39 cellular contexts compared by ENCODE assay signal in the genomic region with DNA sequence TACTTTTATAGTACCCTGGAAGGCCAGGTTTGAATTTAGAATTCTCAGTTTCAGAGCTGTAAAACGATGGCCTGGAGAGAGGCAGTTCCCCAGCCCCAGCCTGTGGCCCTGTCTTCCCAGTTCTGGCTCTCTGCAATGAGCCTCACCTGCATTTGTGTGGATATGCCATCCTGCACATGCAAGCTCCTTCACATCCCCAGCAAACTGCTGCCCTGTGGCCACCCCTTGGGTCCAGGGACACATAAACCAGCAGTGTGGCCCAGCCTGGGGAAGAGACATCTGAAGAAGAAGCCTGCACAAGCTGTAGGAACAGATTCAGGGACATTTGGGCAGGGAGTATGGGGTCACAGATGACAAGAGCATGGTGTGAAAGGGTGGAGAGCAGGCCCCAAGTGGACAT.
"Had no signal": no experiment of that assay in that cellular context is flagged by ENCODE, and none has a peak within 500 bp of the region (broad histone marks: within the 10 kb centered on the region; RNA-seq: fewer than 3 reads in every experiment).

No MANE protein-coding gene starts in this region.

- H3K4me3 ChIP-seq: adrenal gland, ascending aorta, body of pancreas, breast epithelium, cardiac muscle cell had no signal

- H3K4me1 Mint-ChIP-seq: activated naive CD4-positive, alpha-beta T cell treated with anti-CD3 and anti-CD28 coated beads, Interleukin-2, amount 10 ng/mL, durations not matched to agents 7 days and 5 days; activated naive CD4-positive, alpha-beta T cell treated with anti-CD3 and anti-CD28 coated beads, Interleukin-2, amount 50 U/mL, for 24 hours; activated naive CD8-positive, alpha-beta T cell treated with anti-CD3 and anti-CD28 coated beads for 36 hours; activated naive CD8-positive, alpha-beta T cell treated with anti-CD3 and anti-CD28 coated beads, Interleukin-2, amount 10 ng/mL, durations not matched to agents 7 days and 5 days; activated naive CD8-positive, alpha-beta T cell treated with anti-CD3 and anti-CD28 coated beads, Interleukin-2, amount 50 U/mL, for 24 hours; activated T-helper 17 cell treated with anti-CD3 and anti-CD28 coated beads, Interleukin-2, amount 50 U/mL, for 72 hours; brain; central memory CD8-positive, alpha-beta T cell had no signal

- H3K4me3 Mint-ChIP-seq: activated naive CD4-positive, alpha-beta T cell treated with anti-CD3 and anti-CD28 coated beads for 36 hours; activated naive CD4-positive, alpha-beta T cell treated with anti-CD3 and anti-CD28 coated beads, Interleukin-2, amount 10 ng/mL, durations not matched to agents 7 days and 5 days; activated naive CD4-positive, alpha-beta T cell treated with anti-CD3 and anti-CD28 coated beads, Interleukin-2, amount 50 U/mL, for 24 hours; activated naive CD8-positive, alpha-beta T cell; activated naive CD8-positive, alpha-beta T cell treated with anti-CD3 and anti-CD28 coated beads for 36 hours; activated naive CD8-positive, alpha-beta T cell treated with anti-CD3 and anti-CD28 coated beads, Interleukin-2, amount 10 ng/mL, durations not matched to agents 7 days and 5 days; activated naive CD8-positive, alpha-beta T cell treated with anti-CD3 and anti-CD28 coated beads, Interleukin-2, amount 50 U/mL, for 24 hours; activated T-cell treated with anti-CD3 and anti-CD28 coated beads, Interleukin-2, amount 50 U/mL, for 24 hours; activated T-cell treated with anti-CD3 and anti-CD28 coated beads, Interleukin-2, amount 50 U/mL, for 4 hours; activated T-cell treated with anti-CD3 and anti-CD28 coated beads, Interleukin-2, amount 50 U/mL, for 72 hours; activated T-helper 1 cell treated with anti-CD3 and anti-CD28 coated beads, Interleukin-12 subunit alpha, Interleukin-12 subunit beta, Interleukin-2, Interleukin-4 antibody, amounts not matched to agents 30 ng/mL and 10 ng/mL and 1 ng/mL, durations not matched to agents 14 hours and 24 hours and 36 hours; activated T-helper 17 cell treated with anti-CD3 and anti-CD28 coated beads, Interleukin-2, amount 50 U/mL, for 72 hours; brain; central memory CD8-positive, alpha-beta T cell had no signal

- H3K36me3 ChIP-seq: adrenal gland, ascending aorta, brain microvascular endothelial cell, breast epithelium, cardiac muscle cell had no signal

- H3K36me3 Mint-ChIP-seq: activated naive CD4-positive, alpha-beta T cell treated with anti-CD3 and anti-CD28 coated beads, Interleukin-2, amount 10 ng/mL, durations not matched to agents 7 days and 5 days; activated naive CD4-positive, alpha-beta T cell treated with anti-CD3 and anti-CD28 coated beads, Interleukin-2, amount 50 U/mL, for 72 hours; activated naive CD8-positive, alpha-beta T cell treated with anti-CD3 and anti-CD28 coated beads for 36 hours; activated naive CD8-positive, alpha-beta T cell treated with anti-CD3 and anti-CD28 coated beads, Interleukin-2, amount 10 ng/mL, durations not matched to agents 7 days and 5 days; brain had no signal

- ATAC-seq: activated naive CD4-positive, alpha-beta T cell treated with anti-CD3 and anti-CD28 coated beads, Interleukin-2, amount 50 U/mL, for 72 hours; activated naive CD8-positive, alpha-beta T cell treated with anti-CD3 and anti-CD28 coated beads, Interleukin-2, amount 50 U/mL, for 24 hours; activated T-cell treated with anti-CD3 and anti-CD28 coated beads, Interleukin-2, amount 50 U/mL, for 4 hours; activated T-cell treated with anti-CD3 and anti-CD28 coated beads, Interleukin-2, amount 50 U/mL, for 72 hours; activated T-helper 17 cell treated with anti-CD3 and anti-CD28 coated beads, Interleukin-2, amount 50 U/mL, for 72 hours; body of pancreas had no signal

- H3K27ac ChIP-seq: adrenal gland, ascending aorta, body of pancreas, brain microvascular endothelial cell, breast epithelium, cardiac muscle cell had no signal

- H3K9me3 ChIP-seq: adrenal gland, ascending aorta, body of pancreas had no signal

- H3K27me3 Mint-ChIP-seq: activated naive CD4-positive, alpha-beta T cell treated with anti-CD3 and anti-CD28 coated beads, Interleukin-2, amount 50 U/mL, for 24 hours; activated naive CD8-positive, alpha-beta T cell; activated naive CD8-positive, alpha-beta T cell treated with anti-CD3 and anti-CD28 coated beads for 36 hours; activated naive CD8-positive, alpha-beta T cell treated with anti-CD3 and anti-CD28 coated beads, Interleukin-2, amount 10 ng/mL, durations not matched to agents 7 days and 5 days; activated naive CD8-positive, alpha-beta T cell treated with anti-CD3 and anti-CD28 coated beads, Interleukin-2, amount 50 U/mL, for 24 hours; activated T-cell treated with anti-CD3 and anti-CD28 coated beads, Interleukin-2, amount 50 U/mL, for 24 hours; central memory CD8-positive, alpha-beta T cell had no signal

- DNase-seq: activated effector memory CD4-positive, alpha-beta T cell treated with anti-CD3 and anti-CD28 coated beads, Interleukin-2, amount 50 U/mL, for 16 hours; activated effector memory CD4-positive, alpha-beta T cell treated with Interleukin-2 at 50 U/mL for 16 hours; activated gamma-delta T cell; activated gamma-delta T cell treated with Interleukin-2 at 50 U/mL for 16 hours; activated naive CD4-positive, alpha-beta T cell; activated naive CD4-positive, alpha-beta T cell treated with anti-CD3 and anti-CD28 coated beads for 36 hours; activated naive CD4-positive, alpha-beta T cell treated with anti-CD3 and anti-CD28 coated beads, Interleukin-2, amount 10 ng/mL, durations not matched to agents 7 days and 5 days; activated naive CD4-positive, alpha-beta T cell treated with anti-CD3 and anti-CD28 coated beads, Interleukin-2, amount 50 U/mL, for 16 hours; activated naive CD4-positive, alpha-beta T cell treated with Interleukin-2 at 50 U/mL for 16 hours; activated naive CD8-positive, alpha-beta T cell treated with anti-CD3 and anti-CD28 coated beads for 36 hours; activated naive CD8-positive, alpha-beta T cell treated with anti-CD3 and anti-CD28 coated beads, Interleukin-2, amount 10 ng/mL, durations not matched to agents 7 days and 5 days; activated naive CD8-positive, alpha-beta T cell treated with anti-CD3 and anti-CD28 coated beads, Interleukin-2, amount 50 U/mL, for 24 hours; activated T-cell treated with anti-CD3 and anti-CD28 coated beads for 4 hours; activated T-cell treated with anti-CD3 and anti-CD28 coated beads, Interleukin-2, amount 50 U/mL, for 1 hour; activated T-cell treated with anti-CD3 and anti-CD28 coated beads, Interleukin-2, amount 50 U/mL, for 24 hours; activated T-cell treated with anti-CD3 and anti-CD28 coated beads, Interleukin-2, amount 50 U/mL, for 4 hours; activated T-cell treated with anti-CD3 and anti-CD28 coated beads, Interleukin-2, amount 50 U/mL, for 48 hours; activated T-cell treated with anti-CD3 and anti-CD28 coated beads, Interleukin-2, amount 50 U/mL, for 72 hours; adrenal gland; amniotic stem cell; amygdala; anterior cingulate cortex; aorta; body of pancreas; brain microvascular endothelial cell; caudate nucleus; central memory CD4-positive, alpha-beta T cell; cerebellar nuclear complex had no signal

- H3K4me1 ChIP-seq: adrenal gland, ascending aorta, body of pancreas, breast epithelium had no signal

- H3K27me3 ChIP-seq: adrenal gland, ascending aorta, body of pancreas, brain microvascular endothelial cell, breast epithelium, cardiac muscle cell had no signal

- H3K27ac Mint-ChIP-seq: activated naive CD4-positive, alpha-beta T cell treated with anti-CD3 and anti-CD28 coated beads for 36 hours; activated naive CD4-positive, alpha-beta T cell treated with anti-CD3 and anti-CD28 coated beads, Interleukin-2, amount 10 ng/mL, durations not matched to agents 7 days and 5 days; activated naive CD4-positive, alpha-beta T cell treated with anti-CD3 and anti-CD28 coated beads, Interleukin-2, amount 50 U/mL, for 24 hours; activated naive CD4-positive, alpha-beta T cell treated with anti-CD3 and anti-CD28 coated beads, Interleukin-2, amount 50 U/mL, for 72 hours; activated naive CD8-positive, alpha-beta T cell; activated naive CD8-positive, alpha-beta T cell treated with anti-CD3 and anti-CD28 coated beads for 36 hours; activated naive CD8-positive, alpha-beta T cell treated with anti-CD3 and anti-CD28 coated beads, Interleukin-2, amount 10 ng/mL, durations not matched to agents 7 days and 5 days; activated T-cell treated with anti-CD3 and anti-CD28 coated beads, Interleukin-2, amount 50 U/mL, for 24 hours; activated T-cell treated with anti-CD3 and anti-CD28 coated beads, Interleukin-2, amount 50 U/mL, for 72 hours; activated T-helper 1 cell treated with anti-CD3 and anti-CD28 coated beads, Interleukin-12 subunit alpha, Interleukin-12 subunit beta, Interleukin-2, Interleukin-4 antibody, amounts not matched to agents 30 ng/mL and 10 ng/mL and 1 ng/mL, durations not matched to agents 14 hours and 24 hours and 36 hours; activated T-helper 17 cell treated with anti-CD3 and anti-CD28 coated beads, Interleukin-2, amount 50 U/mL, for 72 hours; activated T-helper 2 cell treated with anti-CD3 and anti-CD28 coated beads, Interferon-gamma antibody, Interleukin-2, Interleukin-4, amounts not matched to agents 10 μg/mL and 5 μg/mL and 100 μg/mL, durations not matched to agents 14 hours and 24 hours and 36 hours; brain had no signal
